In genomic region chr11:12473366-12473765, GRCh38 we compare ENCODE assay signal across 15 cellular contexts.
"Had no signal": no experiment of that assay in that cellular context is flagged by ENCODE, and none has a peak within 500 bp of the region (broad histone marks: within the 10 kb centered on the region; RNA-seq: fewer than 3 reads in every experiment).

No MANE protein-coding gene starts in this region.

- H3K9me3 ChIP-seq: gastrocnemius medialis, psoas muscle, thoracic aorta had no signal

- H3K27me3 Mint-ChIP-seq: activated CD4-positive, alpha-beta T cell treated with anti-CD3 and anti-CD28 coated beads for 36 hours had no signal

- H3K9me3 Mint-ChIP-seq: activated CD8-positive, alpha-beta T cell treated with anti-CD3 and anti-CD28 coated beads for 36 hours had no signal

- DNase-seq: activated CD4-positive, alpha-beta T cell treated with anti-CD3 and anti-CD28 coated beads for 36 hours; activated CD8-positive, alpha-beta memory T cell treated with anti-CD3 and anti-CD28 coated beads, Interleukin-2, amount 50 U/mL, for 48 hours; activated CD8-positive, alpha-beta T cell treated with anti-CD3 and anti-CD28 coated beads for 36 hours; activated naive CD4-positive, alpha-beta T cell; aorta; gastrocnemius medialis; kidney; naive B cell; occipital lobe; psoas muscle; stimulated activated CD4-positive, alpha-beta T cell treated with anti-CD3 and anti-CD28 coated beads, Interleukin-2, amount 100 ng/mL, for 48 hours; stimulated activated naive CD4-positive, alpha-beta T cell treated with Interleukin-2 at 50 U/mL for 16 hours; T-helper 1 cell had no signal

- ATAC-seq: activated CD4-positive, alpha-beta T cell treated with anti-CD3 and anti-CD28 coated beads for 36 hours; activated CD8-positive, alpha-beta T cell treated with anti-CD3 and anti-CD28 coated beads for 36 hours; gastrocnemius medialis; psoas muscle had no signal

- H3K27ac ChIP-seq: gastrocnemius medialis, psoas muscle, thoracic aorta, VCaP had no signal

- H3K27ac Mint-ChIP-seq: activated CD4-positive, alpha-beta T cell treated with anti-CD3 and anti-CD28 coated beads for 36 hours; activated CD8-positive, alpha-beta T cell treated with anti-CD3 and anti-CD28 coated beads for 36 hours had no signal

- H3K4me1 ChIP-seq: psoas muscle had no signal

- H3K36me3 ChIP-seq: gastrocnemius medialis had no signal

- H3K4me3 Mint-ChIP-seq: activated CD4-positive, alpha-beta T cell treated with anti-CD3 and anti-CD28 coated beads for 36 hours; activated CD8-positive, alpha-beta T cell treated with anti-CD3 and anti-CD28 coated beads for 36 hours; naive B cell had no signal

- H3K4me1 Mint-ChIP-seq: activated CD4-positive, alpha-beta T cell treated with anti-CD3 and anti-CD28 coated beads for 36 hours; naive B cell had no signal

- H3K27me3 ChIP-seq: gastrocnemius medialis had no signal

- H3K36me3 Mint-ChIP-seq: naive B cell had no signal

- H3K4me3 ChIP-seq: gastrocnemius medialis, psoas muscle, thoracic aorta had no signal

- FAIRE-seq: kidney had no signal
